In the genomic region with DNA sequence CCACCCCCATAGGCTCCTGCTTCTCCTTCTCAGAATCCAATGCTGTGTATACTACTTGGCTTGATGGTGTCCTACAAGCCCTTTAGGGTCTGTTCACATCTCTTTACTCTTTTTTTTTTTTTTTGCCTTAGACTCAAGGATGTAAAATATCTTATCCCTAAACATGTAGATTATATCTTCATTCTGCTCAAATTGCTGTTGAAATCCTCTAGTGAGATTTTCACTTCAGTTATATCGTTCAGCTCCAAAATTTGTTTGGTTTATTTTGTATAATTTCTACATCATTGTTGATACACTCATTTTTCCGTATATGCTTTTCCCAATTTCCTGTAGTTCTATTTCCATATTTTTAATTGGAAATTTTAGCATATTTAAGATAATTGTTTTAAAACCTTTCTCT, we compare ENCODE assay signal across 25 cellular contexts. TPM values are rescaled to one million over a fixed set of nuclear protein-coding genes. Genes with fewer than 3 reads are reported as not detected.
DNase-seq lines count a peak whose midpoint lies in the region; ATAC-seq, FAIRE-seq and TF ChIP-seq lines count a peak whose summit lies in the region.
"Had no signal": no experiment of that assay in that cellular context is flagged by ENCODE, and none has a peak within 500 bp of the region (broad histone marks: within the 10 kb centered on the region; RNA-seq: fewer than 3 reads in every experiment).

No MANE protein-coding gene starts in this region.

- H3K27me3 ChIP-seq in mesenchymal stem cell (ENCODE audit: control insufficient read depth in 1 of 2, insufficient read depth in 1 of 2, low read length in 2 of 2) = no peaks in the 10 kb centered on the region
- H3K27me3 ChIP-seq: BLaER1 treated with 17β-estradiol and CSF1 and Interleukin-3, amounts not matched to agents 10 nM and 100 nM had no signal

- 77% methylated on average over 2 of the region's 2 CpGs for WGBS in A549 (ENCODE audit: missing lambda C conversion rate)
- WGBS in mesenchymal stem cell = no CpG with 5 or more reads among the region's 2 CpGs

- no peak overlapping the region for H3K4ac ChIP-seq in mesenchymal stem cell (ENCODE audit: low read depth in 1 of 2, low read length in 2 of 2)

- H2BK12ac ChIP-seq in mesenchymal stem cell (ENCODE audit: low read length in 2 of 2) = no peak overlapping the region

- peak overlapping the region; percentile 71 for H3K27ac ChIP-seq in 22Rv1
- H3K27ac ChIP-seq in A549 = peak overlapping the region; percentile 77 to 98
- H3K27ac ChIP-seq in VCaP = peak overlapping the region; percentile 94
- H3K27ac ChIP-seq in mesenchymal stem cell (ENCODE audit: low read length, poor library complexity, severe bottlenecking) = no peak overlapping the region
- H3K27ac ChIP-seq: BLaER1 treated with 17β-estradiol and CSF1 and Interleukin-3, amounts not matched to agents 10 nM and 100 nM; C4-2B had no signal

- H3K4me1 ChIP-seq in A549 = peaks cover 21% of the 10 kb centered on the region
- no peaks in the 10 kb centered on the region for H3K4me1 ChIP-seq in mesenchymal stem cell (ENCODE audit: control insufficient read depth, insufficient read depth, low read depth, low read length)

- H3K9ac ChIP-seq in mesenchymal stem cell (ENCODE audit: low read length) = no peak overlapping the region
- H3K9ac ChIP-seq: BLaER1 treated with 17β-estradiol and CSF1 and Interleukin-3, amounts not matched to agents 10 nM and 100 nM had no signal

- TF ChIP-seq EP300 in A549 (IDR thresholded peaks at IDR 0.05) = no peak

- peaks cover 0 to 14% of the 10 kb centered on the region in 2 experiments for H3K36me3 ChIP-seq in mesenchymal stem cell (ENCODE audit: control insufficient read depth in 1 of 2, insufficient read depth in 2 of 2, low read depth in 1 of 2, low read length in 2 of 2)
- H3K36me3 ChIP-seq: BLaER1 treated with 17β-estradiol and CSF1 and Interleukin-3, amounts not matched to agents 10 nM and 100 nM had no signal

- H3K14ac ChIP-seq in mesenchymal stem cell (ENCODE audit: low read length in 2 of 2) = no peak overlapping the region

- ATAC-seq in A549 = no peak
- no peak for ATAC-seq in stimulated activated naive CD8-positive, alpha-beta T cell treated with anti-CD3 and anti-CD28 coated beads, Interleukin-15, amount 100 ng/mL, for 72 hours
- ATAC-seq: CD8-positive, alpha-beta T cell; GM12878 had no signal

- no peak overlapping the region for H2BK120ac ChIP-seq in mesenchymal stem cell (ENCODE audit: low read depth, low read length)

- H3K18ac ChIP-seq in mesenchymal stem cell (ENCODE audit: low read depth in 1 of 2, low read length in 2 of 2) = no peak overlapping the region

- H3K9me3 ChIP-seq in A549 = peaks cover 46% of the 10 kb centered on the region
- H3K9me3 ChIP-seq in mesenchymal stem cell (ENCODE audit: control insufficient read depth, low read length) = no peaks in the 10 kb centered on the region

- no peak for TF ChIP-seq POLR2A in A549 (IDR thresholded peaks at IDR 0.05; ENCODE audit: low read length)

- no peak overlapping the region for H2BK15ac ChIP-seq in mesenchymal stem cell (ENCODE audit: low read depth, poor library complexity, severe bottlenecking)

- peaks cover 16 to 23% of the 10 kb centered on the region in 2 donors for H3K9me3 Mint-ChIP-seq in stimulated activated naive CD8-positive, alpha-beta T cell treated with anti-CD3 and anti-CD28 coated beads, Interleukin-15, amount 100 ng/mL, for 72 hours

- no peak for TF ChIP-seq RAD21 in A549 (conservative IDR thresholded peaks at IDR 0.05 in 1 of 2, IDR thresholded peaks at IDR 0.05 in 1 of 2)

- no peak overlapping the region for H3K4me3 Mint-ChIP-seq in stimulated activated naive CD8-positive, alpha-beta T cell treated with anti-CD3 and anti-CD28 coated beads, Interleukin-15, amount 100 ng/mL, for 72 hours
- H3K4me3 Mint-ChIP-seq: B cell; CD4-positive, alpha-beta T cell; CD8-positive, alpha-beta T cell had no signal

- H3K27ac Mint-ChIP-seq in stimulated activated naive CD8-positive, alpha-beta T cell treated with anti-CD3 and anti-CD28 coated beads, Interleukin-15, amount 100 ng/mL, for 72 hours = no peak overlapping the region
- H3K27ac Mint-ChIP-seq: B cell; CD4-positive, alpha-beta T cell; CD8-positive, alpha-beta T cell had no signal

- H2AK5ac ChIP-seq in mesenchymal stem cell (ENCODE audit: low read length, severe bottlenecking) = no peak overlapping the region

- H2BK5ac ChIP-seq in mesenchymal stem cell (ENCODE audit: low read depth, low read length, poor library complexity, severe bottlenecking) = peak overlapping the region; percentile 31

- peaks cover 10% of the 10 kb centered on the region for H3K27me3 Mint-ChIP-seq in stimulated activated naive CD8-positive, alpha-beta T cell treated with anti-CD3 and anti-CD28 coated beads, Interleukin-15, amount 100 ng/mL, for 72 hours

- CTCF ChIA-PET in A549 (lab: Yijun Ruan, JAX) = interaction anchor here (1.2 to 1.3 kb wide), 2 partner anchors 11 to 242 kb away, joined by 3 to 4 read pairs; no protein-coding TSS in a partner anchor

- H3K4me2 ChIP-seq in A549 (peak overlapping the region; percentile 92; the same call in 2 of the 3 replicates), mesenchymal stem cell (ENCODE audit: low read length, poor library complexity, severe bottlenecking) (no peak overlapping the region)
- H3K4me2 ChIP-seq: BLaER1 treated with 17β-estradiol and CSF1 and Interleukin-3, amounts not matched to agents 10 nM and 100 nM had no signal

- H4K91ac ChIP-seq in mesenchymal stem cell (ENCODE audit: low read length) = no peak overlapping the region

- no peak overlapping the region for H2AFZ ChIP-seq in mesenchymal stem cell (ENCODE audit: low read depth, low read length)

- H3K79me1 ChIP-seq in mesenchymal stem cell (replicated peaks; ENCODE audit: low read length, poor library complexity, severe bottlenecking) = peaks cover 1% of the 10 kb centered on the region

- DNase-seq in A549 (ENCODE audit: low read depth in 1 of 2, low spot score in 1 of 2) = no peak
- DNase-seq in mesenchymal stem cell = no peak
- DNase-seq in NCI-H128 (lab: John Stamatoyannopoulos, UW; ENCODE audit: unreplicated experiment) = no peak
- no peak for DNase-seq in ureter (ENCODE audit: low spot score)
- DNase-seq in stimulated activated naive CD8-positive, alpha-beta T cell treated with anti-CD3 and anti-CD28 coated beads, Interleukin-15, amount 100 ng/mL, for 72 hours = no peak
- DNase-seq: AML-193; Caco-2; CD4-positive, alpha-beta T cell; CD8-positive, alpha-beta T cell; DMS 273 treated with DMSO at 0.1 percent for 48 hours; DMS153; DMS53; DMS79; DND-41; EL; GDM1 had no signal

- FAIRE-seq in A549 (lab: Jason Lieb, UNC) = no peak
- FAIRE-seq: GM12878, GM12892, GM18507 had no signal

- H3K23ac ChIP-seq in mesenchymal stem cell (ENCODE audit: low read length in 2 of 2) = no peak overlapping the region

- H3K4me1 Mint-ChIP-seq in stimulated activated naive CD8-positive, alpha-beta T cell treated with anti-CD3 and anti-CD28 coated beads, Interleukin-15, amount 100 ng/mL, for 72 hours = no peaks in the 10 kb centered on the region
- H3K4me1 Mint-ChIP-seq: B cell had no signal

- POLR2A ChIA-PET in A549 (lab: Yijun Ruan, JAX) = no interaction called here

- H3K4me3 ChIP-seq in A549 (no peak overlapping the region), mesenchymal stem cell (ENCODE audit: insufficient read depth in 1 of 2, low read depth in 1 of 2, low read length in 2 of 2) (no peak overlapping the region)
- H3K4me3 ChIP-seq: BLaER1 treated with 17β-estradiol and CSF1 and Interleukin-3, amounts not matched to agents 10 nM and 100 nM; GM12878 had no signal

- H4K8ac ChIP-seq in mesenchymal stem cell (ENCODE audit: low read length) = no peak overlapping the region

- TF ChIP-seq CTCF in 22Rv1 (IDR thresholded peaks at IDR 0.05) (no peak), A549 (IDR thresholded peaks at IDR 0.05) (no peak), VCaP (conservative IDR thresholded peaks at IDR 0.05) (no peak)

TF ChIP-seq in A549, 52 proteins besides CTCF, POLR2A, EP300 and RAD21:
- TF ChIP-seq RNF2 (IDR thresholded peaks at IDR 0.05; ENCODE audit: borderline replicate concordance, low read depth) = no peak
- TF ChIP-seq SMC3 (IDR thresholded peaks at IDR 0.05) = no peak
- TF ChIP-seq, protein P1, sequence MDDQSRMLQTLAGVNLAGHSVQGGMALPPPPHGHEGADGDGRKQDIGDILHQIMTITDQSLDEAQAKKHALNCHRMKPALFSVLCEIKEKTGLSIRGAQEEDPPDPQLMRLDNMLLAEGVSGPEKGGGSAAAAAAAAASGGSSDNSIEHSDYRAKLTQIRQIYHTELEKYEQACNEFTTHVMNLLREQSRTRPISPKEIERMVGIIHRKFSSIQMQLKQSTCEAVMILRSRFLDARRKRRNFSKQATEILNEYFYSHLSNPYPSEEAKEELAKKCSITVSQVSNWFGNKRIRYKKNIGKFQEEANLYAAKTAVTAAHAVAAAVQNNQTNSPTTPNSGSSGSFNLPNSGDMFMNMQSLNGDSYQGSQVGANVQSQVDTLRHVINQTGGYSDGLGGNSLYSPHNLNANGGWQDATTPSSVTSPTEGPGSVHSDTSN (IDR thresholded peaks at IDR 0.05) = no peak
- TF ChIP-seq HOXB5 (CRISPR knock-in tag; IDR thresholded peaks at IDR 0.05) = no peak
- TF ChIP-seq ZFP36 (IDR thresholded peaks at IDR 0.05; ENCODE audit: borderline replicate concordance, partially characterized antibody) = no peak

RNA-seq across cellular contexts. Expression of gene AKR1C3, which starts 1.8 kb away (rescaled TPM):
- polyA plus RNA-seq in A549 (2011; rRNA removed) (3,820 and 4,867 TPM in 2 replicates), A549 (2017; fragmentation: RNase III; extraction: RNeasy Plus Mini Kit Qiagen cat#74134 plus additional on column Dnase treatment) (1,744 to 2,157 TPM (median 1,998 TPM) in 3 replicates)
- polyA plus RNA-seq in A549 (2012; cell fraction: cytosol; rRNA removed) = 1,990 and 2,211 TPM in 2 replicates
- polyA plus RNA-seq in A549 (2012; cell fraction: nucleus; rRNA removed) = 1,508 and 2,046 TPM in 2 replicates
- 1,379 and 1,525 TPM in 2 replicates for polyA minus RNA-seq in A549 (2011; rRNA and poly(A)+ RNA removed)
- polyA plus RNA-seq in mesenchymal stem cell (2013, experiment 1 of 2) = 3.9 TPM
- polyA plus RNA-seq in mesenchymal stem cell (2013, experiment 2 of 2) = 5.0 TPM
- 166 TPM for total RNA-seq in ureter
- total RNA-seq: G401 had no signal
